27 cellular contexts compared by ENCODE assay signal in the genomic region with DNA sequence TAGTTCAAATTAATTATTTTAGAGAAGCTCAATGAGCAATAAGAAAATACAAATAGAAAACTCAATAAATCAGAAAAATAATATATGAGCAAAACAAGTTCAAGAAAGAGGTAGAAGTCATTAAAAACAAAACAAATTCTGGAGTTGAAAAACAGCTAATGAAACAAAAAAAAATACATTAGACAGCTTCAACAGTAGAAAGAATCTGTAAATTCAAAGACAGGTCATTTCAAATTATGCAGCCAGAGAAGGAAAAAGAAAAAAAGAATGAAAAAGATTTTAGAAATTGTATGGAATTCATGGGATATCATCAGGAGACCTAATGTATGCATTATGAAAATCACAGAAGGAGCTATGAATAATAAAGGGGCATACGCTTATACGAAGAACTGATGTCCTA.
"Had no signal": no experiment of that assay in that cellular context is flagged by ENCODE, and none has a peak within 500 bp of the region (broad histone marks: within the 10 kb centered on the region; RNA-seq: fewer than 3 reads in every experiment).

No MANE protein-coding gene starts in this region.

- H3K36me3 ChIP-seq: stomach, suprapubic skin, thoracic aorta, thyroid gland, tibial artery, tibial nerve, transverse colon, upper lobe of left lung, upper lobe of right lung, uterus, vagina had no signal

- H3K27me3 ChIP-seq: stomach, suprapubic skin, testis, thyroid gland, tibial artery, tibial nerve, transverse colon, upper lobe of left lung, upper lobe of right lung, uterus, vagina had no signal

- H3K4me1 ChIP-seq: stomach, suprapubic skin, testis, thyroid gland, tibial artery, tibial nerve, transverse colon, upper lobe of left lung, upper lobe of right lung, uterus, vagina had no signal

- FAIRE-seq: urothelium cell line had no signal

- H3K9me3 ChIP-seq: testis, thyroid gland, upper lobe of right lung had no signal

- H3K4me3 ChIP-seq: stomach, suprapubic skin, testis, thoracic aorta, thyroid gland, tibial artery, tibial nerve, transverse colon, upper lobe of left lung, upper lobe of right lung, uterus, vagina had no signal

- ATAC-seq: stimulated activated effector memory CD8-positive, alpha-beta T cell treated with anti-CD3 and anti-CD28 coated beads, Interleukin-12 subunit alpha, Interleukin-12 subunit beta, amount 100 ng/mL, for 72 hours; stimulated activated memory B cell treated with anti-CD40 and anti-IgM and Interleukin-4, amounts not matched to agents 10 μg/mL and 1 μg/mL and 100 μg/mL, for 72 hours; stimulated activated naive B cell treated with anti-CD40 and anti-IgM and Interleukin-4, amounts not matched to agents 10 μg/mL and 1 μg/mL and 100 μg/mL, for 72 hours; stimulated activated naive CD8-positive, alpha-beta T cell treated with anti-CD3 and anti-CD28 coated beads, Interleukin-15, amount 100 ng/mL, for 72 hours; stimulated activated naive CD8-positive, alpha-beta T cell treated with anti-CD3 and anti-CD28 coated beads, Interleukin-15, Interleukin-2, amounts not matched to agents 100 U/mL and 50 U/mL, for 24 hours; upper lobe of right lung had no signal

- H3K27ac ChIP-seq: stomach, suprapubic skin, testis, thoracic aorta, thyroid gland, tibial artery, tibial nerve, transverse colon, upper lobe of left lung, upper lobe of right lung, uterus, vagina had no signal

- DNase-seq: stimulated activated CD4-positive, alpha-beta T cell treated with anti-CD3 and anti-CD28 coated beads, Interleukin-2, amount 100 ng/mL, for 48 hours; stimulated activated CD4-positive, alpha-beta T cell treated with anti-CD3 and anti-CD28 coated beads, Interleukin-4, amount 100 ng/mL, for 1 hour; stimulated activated CD4-positive, alpha-beta T cell treated with anti-CD3 and anti-CD28 coated beads, Interleukin-4, amount 100 ng/mL, for 24 hours; stimulated activated CD4-positive, alpha-beta T cell treated with anti-CD3 and anti-CD28 coated beads, Interleukin-4, amount 100 ng/mL, for 4 hours; stimulated activated CD8-positive, alpha-beta memory T cell treated with anti-CD3 and anti-CD28 coated beads, Interleukin-4, amount 100 ng/mL, for 48 hours; stimulated activated naive B cell treated with anti-CD40 and anti-IgM and Interleukin-4, amounts not matched to agents 10 μg/mL and 1 μg/mL and 100 μg/mL, for 72 hours; stimulated activated naive CD4-positive, alpha-beta T cell; stimulated activated naive CD4-positive, alpha-beta T cell treated with Interleukin-2 at 50 U/mL for 16 hours; stimulated activated naive CD8-positive, alpha-beta T cell treated with anti-CD3 and anti-CD28 coated beads, Interleukin-15, amount 100 ng/mL, for 72 hours; stimulated activated naive CD8-positive, alpha-beta T cell treated with anti-CD3 and anti-CD28 coated beads, Interleukin-15, Interleukin-2, amounts not matched to agents 100 U/mL and 50 U/mL, for 24 hours; stomach; substantia nigra; testis; thyroid gland; tibial artery; transverse colon; trophoblast cell; upper lobe of left lung; upper lobe of right lung; uterus had no signal
